Comparison of ENCODE assay signal across 16 cellular contexts in the genomic region with DNA sequence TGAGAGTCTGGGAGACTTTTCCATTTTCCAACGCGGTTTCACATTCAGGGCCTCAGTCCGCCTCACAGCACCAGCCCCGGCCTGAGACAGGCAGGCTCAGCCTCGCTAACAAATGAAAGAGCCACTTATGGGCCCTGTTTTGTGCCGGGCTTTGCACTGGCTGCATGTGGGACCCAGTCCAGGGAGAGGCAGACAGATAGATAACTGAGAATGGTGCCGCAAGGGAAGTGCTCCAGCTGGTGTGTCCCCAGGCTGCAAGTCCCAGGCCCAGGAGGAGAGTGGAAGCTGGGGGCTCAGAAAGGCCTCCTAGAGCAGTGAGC. TPM values are rescaled to one million over a fixed set of nuclear protein-coding genes. Genes with fewer than 3 reads are reported as not detected.
DNase-seq lines count a peak whose midpoint lies in the region; ATAC-seq and TF ChIP-seq lines count a peak whose summit lies in the region.
"Had no signal": no experiment of that assay in that cellular context is flagged by ENCODE, and none has a peak within 500 bp of the region (broad histone marks: within the 10 kb centered on the region; RNA-seq: fewer than 3 reads in every experiment).

No MANE protein-coding gene starts in this region.

- no peaks in the 10 kb centered on the region for H3K4me1 ChIP-seq in upper lobe of left lung

- in situ Hi-C loops in KBM-7 (cut with MboI; ENCODE audit: low pct_unique_long_range_greater_than_20kb, low sequenced_read_pairs), result no loop called here

- peaks cover 11% of the 10 kb centered on the region for H3K9me3 Mint-ChIP-seq in mesothelial cell of epicardium
- H3K9me3 Mint-ChIP-seq: CD4-positive, alpha-beta T cell had no signal

- peak overlapping the region; percentile 30 for H3K27ac Mint-ChIP-seq in mesothelial cell of epicardium
- H3K27ac Mint-ChIP-seq: activated CD8-positive, alpha-beta memory T cell treated with anti-CD3 and anti-CD28 coated beads, Interleukin-2, amount 10 ng/mL, durations not matched to agents 7 days and 5 days; CD4-positive, alpha-beta T cell had no signal

- H3K4me3 Mint-ChIP-seq in mesothelial cell of epicardium, result no peak overlapping the region
- H3K4me3 Mint-ChIP-seq: activated CD8-positive, alpha-beta memory T cell treated with anti-CD3 and anti-CD28 coated beads, Interleukin-2, amount 10 ng/mL, durations not matched to agents 7 days and 5 days; CD4-positive, alpha-beta T cell had no signal

- DNase-seq in activated CD8-positive, alpha-beta memory T cell treated with anti-CD3 and anti-CD28 coated beads for 24 hours, result peak; percentile 30
- no peak for DNase-seq in activated CD8-positive, alpha-beta memory T cell treated with anti-CD3 and anti-CD28 coated beads, Interleukin-2, amount 50 U/mL, for 48 hours
- DNase-seq in globus pallidus (ENCODE audit: low spot score) (peak; percentile 75), mesothelial cell of epicardium (ENCODE audit: low spot score in 2 of 2, unreplicated experiment in 2 of 2) (peak in 1 of 2 experiments; percentile 29), upper lobe of left lung (peak; percentile 10 to 37), KBM-7 (no peak), NCI-H1436 treated with DMSO at 0.1 percent for 48 hours (lab: John Stamatoyannopoulos, UW) (no peak)
- DNase-seq: activated gamma-delta T cell treated with Interleukin-2 at 50 U/mL for 16 hours, EL, mesendoderm had no signal

- no peak for TF ChIP-seq EP300 in upper lobe of left lung (IDR thresholded peaks at IDR 0.05)

- H3K27me3 ChIP-seq in upper lobe of left lung, result no peaks in the 10 kb centered on the region

- H3K36me3 ChIP-seq in upper lobe of left lung, result no peaks in the 10 kb centered on the region
- H3K36me3 ChIP-seq: HAP-1 had no signal

- 80 to 84% methylated on average over 7 of the region's 7 CpGs for WGBS in upper lobe of left lung, 2 donors

- H3K9me3 ChIP-seq in upper lobe of left lung, result no peaks in the 10 kb centered on the region
- H3K9me3 ChIP-seq: A549, HAP-1 had no signal

- H3K4me3 ChIP-seq in upper lobe of left lung, result no peak overlapping the region
- H3K4me3 ChIP-seq: A549, HAP-1 had no signal

- no peak overlapping the region for H3K27ac ChIP-seq in upper lobe of left lung
- H3K27ac ChIP-seq: A549, HL-60 had no signal

- no peaks in the 10 kb centered on the region for H3K36me3 Mint-ChIP-seq in mesothelial cell of epicardium
- H3K36me3 Mint-ChIP-seq: activated CD8-positive, alpha-beta memory T cell treated with anti-CD3 and anti-CD28 coated beads, Interleukin-2, amount 10 ng/mL, durations not matched to agents 7 days and 5 days had no signal

- TF ChIP-seq POLR2A in upper lobe of left lung (IDR thresholded peaks at IDR 0.05), result no peak

- H3K27me3 Mint-ChIP-seq in mesothelial cell of epicardium (ENCODE audit: low read depth), result no peaks in the 10 kb centered on the region
- H3K27me3 Mint-ChIP-seq: CD4-positive, alpha-beta T cell had no signal

- ATAC-seq in upper lobe of left lung (ENCODE audit: low FRiP score in 2 of 2) (no peak), HG02852 (IDR thresholded peaks at IDR 0.05; ENCODE audit: unreplicated experiment) (no peak)
- ATAC-seq: A549; activated CD8-positive, alpha-beta memory T cell treated with anti-CD3 and anti-CD28 coated beads, Interleukin-2, amount 10 ng/mL, durations not matched to agents 7 days and 5 days had no signal

- TF ChIP-seq CTCF in mesothelial cell of epicardium (IDR thresholded peaks at IDR 0.05; ENCODE audit: unreplicated experiment) (no peak), upper lobe of left lung (IDR thresholded peaks at IDR 0.05) (no peak)

- peaks cover 8% of the 10 kb centered on the region for H3K4me1 Mint-ChIP-seq in mesothelial cell of epicardium
- H3K4me1 Mint-ChIP-seq: activated CD8-positive, alpha-beta memory T cell treated with anti-CD3 and anti-CD28 coated beads, Interleukin-2, amount 10 ng/mL, durations not matched to agents 7 days and 5 days had no signal

RNA-seq across cellular contexts. Expression of gene ADRA2B, which starts 26.2 kb away (rescaled TPM):
- total RNA-seq in mesothelial cell of epicardium, result 0.51 to 0.63 TPM (median 0.56 TPM) in 3 replicates
- 1 to 10 TPM in 1 of 6 donors, under 1 TPM in 5; 0.15 to 1.0 (median 0.31) TPM for total RNA-seq in upper lobe of left lung

RNA-seq across cellular contexts. Expression of gene ASTL, which starts 48.2 kb away (rescaled TPM):
- total RNA-seq in mesothelial cell of epicardium (0.60 to 1.2 TPM (median 1.1 TPM) in 3 replicates), upper lobe of left lung (1 to 10 TPM in 1 of 6 donors, under 1 TPM in 2, not detected in 3; 0.23 to 1.3 (median 0.27) TPM)

RNA-seq across cellular contexts. Expression of gene DUSP2, which starts 55.1 kb away (rescaled TPM):
- 38.3 to 42.7 TPM (median 40.6 TPM) in 3 replicates for total RNA-seq in mesothelial cell of epicardium
- 10 to 100 TPM in 4 of 6 donors, 1 to 10 TPM in 2; 6.9 to 21.0 (median 12.5) TPM for total RNA-seq in upper lobe of left lung

RNA-seq across cellular contexts. Expression of gene GPAT2, which starts 55.4 kb away (rescaled TPM):
- total RNA-seq in mesothelial cell of epicardium, result not detected in 3 replicates
- total RNA-seq in upper lobe of left lung, result 1 to 10 TPM in 4 of 6 donors, under 1 TPM in 1, not detected in 1; 0.10 to 8.9 (median 3.5) TPM

Comparison
In these comparisons a context has a peak if more than half of its experiments do, and no peak if none do; other contexts are left out.
1. DNase-seq: peak in activated CD8-positive, alpha-beta memory T cell treated with anti-CD3 and anti-CD28 coated beads for 24 hours (single experiment), globus pallidus (single experiment) and upper lobe of left lung (2 of 2); none in activated CD8-positive, alpha-beta memory T cell treated with anti-CD3 and anti-CD28 coated beads, Interleukin-2, amount 50 U/mL, for 48 hours (single experiment), KBM-7 (single experiment) and NCI-H1436 treated with DMSO at 0.1 percent for 48 hours (single experiment).